9 cellular contexts compared by ENCODE assay signal in the genomic region with DNA sequence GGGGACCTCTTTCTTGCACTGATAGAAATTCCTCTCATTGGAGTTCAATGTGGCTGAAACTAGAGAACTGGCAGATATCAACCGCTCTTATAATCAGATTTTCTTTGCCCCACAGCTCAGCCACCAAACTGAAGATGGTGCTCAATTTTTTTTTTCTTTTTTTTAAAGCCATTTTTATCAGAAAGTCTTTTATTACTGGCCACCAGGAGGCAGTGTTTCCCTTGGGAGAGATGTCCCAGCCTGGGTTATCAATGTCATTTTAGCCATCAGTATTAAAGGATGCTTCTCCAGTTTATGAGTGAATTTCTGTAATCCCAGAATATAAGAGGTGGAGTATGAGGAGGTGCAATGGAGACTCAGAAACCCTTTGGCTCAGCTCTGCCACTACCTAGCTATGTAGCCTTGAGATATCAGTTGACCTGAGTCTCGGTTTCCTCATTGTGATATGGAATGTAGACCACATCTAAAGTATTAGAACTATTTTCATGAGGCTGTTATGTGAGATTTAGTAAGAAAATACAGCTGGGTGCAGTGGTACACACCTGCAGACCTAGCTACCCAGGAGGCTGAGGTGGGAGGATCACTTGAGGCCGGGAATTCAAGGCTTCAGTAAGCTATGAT. TPM values are rescaled to one million over a fixed set of nuclear protein-coding genes. Genes with fewer than 3 reads are reported as not detected.
A peak's percentile ranks its signal among the peaks of the same experiment; 100 is the strongest.
DNase-seq lines count a peak whose midpoint lies in the region; ATAC-seq, FAIRE-seq and TF ChIP-seq lines count a peak whose summit lies in the region.
"Had no signal": no experiment of that assay in that cellular context is flagged by ENCODE, and none has a peak within 500 bp of the region (broad histone marks: within the 10 kb centered on the region; RNA-seq: fewer than 3 reads in every experiment).

No MANE protein-coding gene starts in this region.

- peak; percentile 67 for FAIRE-seq in K562 (lab: Jason Lieb, UNC)

- H3K36me3 ChIP-seq in Caco-2 (ENCODE audit: control insufficient read depth, insufficient read depth, low read length) = no peaks in the 10 kb centered on the region
- no peaks in the 10 kb centered on the region for H3K36me3 ChIP-seq in HAP-1 (replicated peaks)
- H3K36me3 ChIP-seq in K562 (ENCODE audit: control insufficient read depth, insufficient read depth, low read length) = no peaks in the 10 kb centered on the region

- H3K36me3 Mint-ChIP-seq in Caco-2 (ENCODE audit: insufficient read depth, unreplicated experiment) = no peaks in the 10 kb centered on the region

- no peak overlapping the region for H3K27ac Mint-ChIP-seq in Caco-2 (ENCODE audit: unreplicated experiment)

- TF ChIP-seq EP300 in K562 (IDR thresholded peaks at IDR 0.05; ENCODE audit: low read length) = no peak

- H2AFZ ChIP-seq in K562 (ENCODE audit: low read depth, low read length) = no peak overlapping the region

- POLR2A ChIA-PET in Caco-2 (lab: Charles Lee) (no interaction called here), K562 (lab: Yijun Ruan, JAX) (interaction anchor here (0.6 to 0.7 kb wide), 3 partner anchors 11 to 475 kb away, joined by 3 to 4 read pairs (median 4); no protein-coding TSS in a partner anchor)

- no peak overlapping the region for H3K4me3 Mint-ChIP-seq in Caco-2 (ENCODE audit: unreplicated experiment)

- H4K20me1 ChIP-seq in K562 (replicated peaks; ENCODE audit: control insufficient read depth, insufficient read depth, low read length) = no peaks in the 10 kb centered on the region

- no peak for TF ChIP-seq POLR2A in K562 (conservative IDR thresholded peaks at IDR 0.05)

- CTCF ChIA-PET in Caco-2 (lab: Charles Lee) (interaction anchor here (0.6 to 1.9 kb wide), 9 partner anchors 8 to 155 kb away, joined by 3 to 19 read pairs (median 3); a partner anchor contains a TSS), K562 (lab: Yijun Ruan, JAX; ENCODE audit: low intra/inter-chr PET ratio) (interaction anchor here (0.6 to 2.3 kb wide), 9 partner anchors 15 to 539 kb away, joined by 3 to 18 read pairs (median 3); a partner anchor contains a TSS)

- H3K27me3 ChIP-seq in Caco-2 (replicated peaks; ENCODE audit: control insufficient read depth, insufficient read depth, low read length) = no peaks in the 10 kb centered on the region
- H3K27me3 ChIP-seq in HAP-1 (ENCODE audit: low read depth) = no peaks in the 10 kb centered on the region
- H3K27me3 ChIP-seq in K562 (ENCODE audit: control insufficient read depth in 2 of 2, insufficient read depth in 2 of 2, low read length in 2 of 2) = peaks cover 2 to 23% of the 10 kb centered on the region in 2 experiments; a peak in 2 of 5 replicates

- TF ChIP-seq CTCF in Caco-2 (IDR thresholded peaks at IDR 0.05; ENCODE audit: insufficient read depth in 1 of 2, low read depth in 1 of 2, low read length in 1 of 2, severe bottlenecking in 1 of 2, unreplicated experiment in 1 of 2) (peak; percentile 62 to 76), K562 (IDR thresholded peaks at IDR 0.05 in 2 of 3, conservative IDR thresholded peaks at IDR 0.05 in 1 of 3; ENCODE audit: insufficient read depth in 2 of 3, low read depth in 1 of 3, low read length in 3 of 3) (peak; percentile 66 to 89 (median 77); a peak in 5 of 6 replicates)

- intact Hi-C loops in Caco-2 (cut with micrococcal nuclease; ENCODE audit: unreplicated experiment) (loop anchor here (1.0 kb wide), 3 partner anchors 49 to 155 kb away; a partner anchor contains a TSS), K562 (cut with micrococcal nuclease) (loop anchor here (1.0 to 10.0 kb wide), 4 partner anchors 116 to 340 kb away; a partner anchor contains a TSS)

- H3K4me1 Mint-ChIP-seq in Caco-2 (ENCODE audit: low read depth, unreplicated experiment) = peaks cover 4% of the 10 kb centered on the region

- H3K4me1 ChIP-seq in Caco-2 = peaks cover 5% of the 10 kb centered on the region; the same call in 1 of the 2 replicates
- peaks cover 5% of the 10 kb centered on the region; the same call in 1 of the 2 replicates for H3K4me1 ChIP-seq in HAP-1
- H3K4me1 ChIP-seq in K562 (replicated peaks in 1 of 2; ENCODE audit: control insufficient read depth in 2 of 2, insufficient read depth in 2 of 2, low read length in 2 of 2) = 0 out of 5 replicates have a peak, but pooled peaks cover 0 to 3% of the 10 kb centered on the region in 2 experiments

- H3K9ac ChIP-seq in K562 (ENCODE audit: insufficient read depth in 1 of 2, low read depth in 2 of 2, low read length in 2 of 2) = no peak overlapping the region

- no peaks in the 10 kb centered on the region for H3K9me1 ChIP-seq in K562 (ENCODE audit: control insufficient read depth, insufficient read depth, low read length)

- ATAC-seq in K562 (peak; percentile 28; the same call in 1 of the 3 replicates), GM19467 (IDR thresholded peaks at IDR 0.05; ENCODE audit: unreplicated experiment) (no peak), GM21390 (IDR thresholded peaks at IDR 0.05; ENCODE audit: unreplicated experiment) (no peak)

- no peak overlapping the region for H3K4me2 ChIP-seq in K562 (ENCODE audit: insufficient read depth, low read length)

- no peak overlapping the region for H3K4me3 ChIP-seq in Caco-2 (ENCODE audit: low read depth, low read length)
- H3K4me3 ChIP-seq in HAP-1 = no peak overlapping the region
- no peak overlapping the region for H3K4me3 ChIP-seq in K562

- DNase-seq in Caco-2 (peak in 1 of 2 experiments; percentile 64), HAP-1 (ENCODE audit: low spot score in 2 of 2) (peak; percentile 14 to 25), RKO (ENCODE audit: low spot score) (peak; percentile 56), K562 (ENCODE audit: extremely low read depth in 1 of 4, low spot score in 3 of 4) (peak; percentile 38 to 58 (median 42)), medulla oblongata (ENCODE audit: extremely low spot score) (peak; percentile 51), NK-92 (lab: John Stamatoyannopoulos, UW; ENCODE audit: unreplicated experiment) (no peak)

- no peaks in the 10 kb centered on the region for H3K27me3 Mint-ChIP-seq in Caco-2 (ENCODE audit: insufficient read depth, unreplicated experiment)

- H3K27ac ChIP-seq in K562 (ENCODE audit: extremely low read depth, low read depth, low read length) = no peak overlapping the region

- no TSS peak for BruUV-seq in Caco-2 (replicated peaks; lab: Mats Ljungman, UMichigan)
- BruUV-seq in K562 (replicated peaks; lab: Mats Ljungman, UMichigan) = no TSS peak

- WGBS in K562 (ENCODE audit: insufficient coverage, low coverage, missing lambda C conversion rate) = 0% methylated on average over 3 of the region's 3 CpGs

- in situ Hi-C loops in HAP-1 (cut with MboI; ENCODE audit: low sequenced_read_pairs) (no loop called here), K562 (cut with MboI) (loop anchor here (5.0 to 25.0 kb wide), 2 partner anchors 117 to 252 kb away; a partner anchor contains a TSS)

- H3K9me3 Mint-ChIP-seq in Caco-2 (ENCODE audit: unreplicated experiment) = no peaks in the 10 kb centered on the region

- no peaks in the 10 kb centered on the region for H3K79me2 ChIP-seq in K562 (ENCODE audit: control insufficient read depth, insufficient read depth, low read length)

- TF ChIP-seq RAD21 in K562 (CRISPR knock-in tag; conservative IDR thresholded peaks at IDR 0.05 in 1 of 2, IDR thresholded peaks at IDR 0.05 in 1 of 2) = peak; percentile 91 to 92

- H3K9me3 ChIP-seq in Caco-2 = no peaks in the 10 kb centered on the region
- no peaks in the 10 kb centered on the region for H3K9me3 ChIP-seq in HAP-1
- H3K9me3 ChIP-seq in K562 (replicated peaks; ENCODE audit: control insufficient read depth, insufficient read depth, low read depth, low read length) = no peaks in the 10 kb centered on the region

RNA-seq across cellular contexts. Expression of a gene that starts 27.6 kb away (rescaled TPM):
- total RNA-seq in Caco-2 (2022) (0.11 TPM in 1 of 2 replicates, not detected in the other), K562 (2014; rRNA removed) (not detected in 2 replicates), K562 (2014; rRNA removed; fragmentation: Illumina TruSeq; extraction: Trizol) (not detected in 2 replicates), K562 (2015; rRNA removed; fragmentation: Illumina TruSeq; extraction: Trizol) (not detected in 2 replicates), K562 (2021) (not detected in 2 replicates)
- not detected in 2 replicates for total RNA-seq in K562 (2011; cell fraction: chromatin; rRNA removed; ENCODE audit: low replicate concordance)
- not detected in 2 replicates for total RNA-seq in K562 (2011; cell fraction: nucleolus; rRNA removed)
- total RNA-seq in K562 (2011; cell fraction: nucleoplasm; rRNA removed) = not detected in 2 replicates
- polyA plus RNA-seq in K562 (2011; rRNA removed) (not detected in 2 replicates), K562 (2014; fragmentation: Illumina TruSeq; extraction: Trizol) (not detected in 2 replicates), K562 (2014; fragmentation: Nextera tagmentation; extraction: Ambion mirVana) (not detected), K562 (2014; rRNA removed) (not detected in 2 replicates)
- polyA plus RNA-seq in K562 (2011; cell fraction: cytosol; rRNA removed) = not detected in 2 replicates
- polyA plus RNA-seq in K562 (2011; cell fraction: nucleus; rRNA removed) = not detected in 2 replicates
- 0.06 TPM in 1 of 2 replicates, not detected in the other for polyA plus RNA-seq in K562 (2012)
- polyA minus RNA-seq in K562 (2011; rRNA and poly(A)+ RNA removed) = not detected in 2 replicates
- not detected in 2 replicates for polyA minus RNA-seq in K562 (2011; cell fraction: cytosol; rRNA and poly(A)+ RNA removed)
- not detected in 2 replicates for polyA minus RNA-seq in K562 (2011; cell fraction: nucleus; rRNA and poly(A)+ RNA removed)

RNA-seq across cellular contexts. Expression of a gene that starts 39.1 kb away (rescaled TPM):
- total RNA-seq in Caco-2 (2022) = not detected in 2 replicates
- total RNA-seq in K562 (2011; cell fraction: chromatin; rRNA removed; ENCODE audit: low replicate concordance) = not detected in 2 replicates
- not detected in 2 replicates for total RNA-seq in K562 (2011; cell fraction: nucleolus; rRNA removed)
- not detected in 2 replicates for total RNA-seq in K562 (2011; cell fraction: nucleoplasm; rRNA removed)
- total RNA-seq in K562 (2014; rRNA removed) = not detected in 2 replicates
- total RNA-seq in K562 (2014; rRNA removed; fragmentation: Illumina TruSeq; extraction: Trizol) = not detected in 2 replicates
- total RNA-seq in K562 (2015; rRNA removed; fragmentation: Illumina TruSeq; extraction: Trizol) = not detected in 2 replicates
- not detected in 2 replicates for total RNA-seq in K562 (2021)
- polyA plus RNA-seq in K562 (2011; rRNA removed) = not detected in 2 replicates
- not detected in 2 replicates for polyA plus RNA-seq in K562 (2011; cell fraction: cytosol; rRNA removed)
- polyA plus RNA-seq in K562 (2011; cell fraction: nucleus; rRNA removed) = not detected in 2 replicates
- polyA plus RNA-seq in K562 (2012) = not detected in 2 replicates
- not detected in 2 replicates for polyA plus RNA-seq in K562 (2014; fragmentation: Illumina TruSeq; extraction: Trizol)
- not detected for polyA plus RNA-seq in K562 (2014; fragmentation: Nextera tagmentation; extraction: Ambion mirVana)
- not detected in 2 replicates for polyA plus RNA-seq in K562 (2014; rRNA removed)
- polyA minus RNA-seq in K562 (2011; rRNA and poly(A)+ RNA removed) = not detected in 2 replicates
- polyA minus RNA-seq in K562 (2011; cell fraction: cytosol; rRNA and poly(A)+ RNA removed) = not detected in 2 replicates
- polyA minus RNA-seq in K562 (2011; cell fraction: nucleus; rRNA and poly(A)+ RNA removed) = not detected in 2 replicates

RNA-seq across cellular contexts. Expression of a gene that starts 49.9 kb away (rescaled TPM):
- 0.37 TPM in 1 of 2 replicates, not detected in the other for total RNA-seq in Caco-2 (2022)
- not detected in 2 replicates for total RNA-seq in K562 (2011; cell fraction: chromatin; rRNA removed; ENCODE audit: low replicate concordance)
- total RNA-seq in K562 (2011; cell fraction: nucleolus; rRNA removed) = not detected in 2 replicates
- not detected in 2 replicates for total RNA-seq in K562 (2011; cell fraction: nucleoplasm; rRNA removed)
- not detected in 2 replicates for total RNA-seq in K562 (2014; rRNA removed)
- total RNA-seq in K562 (2014; rRNA removed; fragmentation: Illumina TruSeq; extraction: Trizol) = not detected in 2 replicates
- not detected in 2 replicates for total RNA-seq in K562 (2015; rRNA removed; fragmentation: Illumina TruSeq; extraction: Trizol)
- total RNA-seq in K562 (2021) = not detected in 2 replicates
- polyA plus RNA-seq in K562 (2011; rRNA removed) = not detected in 2 replicates
- polyA plus RNA-seq in K562 (2011; cell fraction: cytosol; rRNA removed) = not detected in 2 replicates
- not detected in 2 replicates for polyA plus RNA-seq in K562 (2011; cell fraction: nucleus; rRNA removed)
- not detected in 2 replicates for polyA plus RNA-seq in K562 (2012)
- not detected in 2 replicates for polyA plus RNA-seq in K562 (2014; fragmentation: Illumina TruSeq; extraction: Trizol)
- polyA plus RNA-seq in K562 (2014; fragmentation: Nextera tagmentation; extraction: Ambion mirVana) = not detected
- not detected in 2 replicates for polyA plus RNA-seq in K562 (2014; rRNA removed)
- polyA minus RNA-seq in K562 (2011; rRNA and poly(A)+ RNA removed) = not detected in 2 replicates
- not detected in 2 replicates for polyA minus RNA-seq in K562 (2011; cell fraction: cytosol; rRNA and poly(A)+ RNA removed)
- polyA minus RNA-seq in K562 (2011; cell fraction: nucleus; rRNA and poly(A)+ RNA removed) = not detected in 2 replicates
- total RNA-seq: activated CD8-positive, alpha-beta memory T cell treated with anti-CD3 and anti-CD28 coated beads for 36 hours had no signal
